ENCODE assay signal across 16 cellular contexts in genomic region chr21:42048870-42049577, GRCh38. TPM values are rescaled to one million over a fixed set of nuclear protein-coding genes. Genes with fewer than 3 reads are reported as not detected.
A peak's percentile ranks its signal among the peaks of the same experiment; 100 is the strongest.
DNase-seq lines count a peak whose midpoint lies in the region; ATAC-seq and TF ChIP-seq lines count a peak whose summit lies in the region.
"Had no signal": no experiment of that assay in that cellular context is flagged by ENCODE, and none has a peak within 500 bp of the region (broad histone marks: within the 10 kb centered on the region; RNA-seq: fewer than 3 reads in every experiment).

No MANE protein-coding gene starts in this region.

- no TSS peak for BruUV-seq in Caco-2 (replicated peaks; lab: Mats Ljungman, UMichigan)

- H3K4me2 ChIP-seq in neural progenitor cell (no peak overlapping the region), GM23338 (no peak overlapping the region)
- H3K4me2 ChIP-seq: A549 had no signal

- peak overlapping the region; percentile 75 for H3K27ac Mint-ChIP-seq in Caco-2 (ENCODE audit: unreplicated experiment)
- H3K27ac Mint-ChIP-seq in neural progenitor cell: peak overlapping the region; percentile 13
- H3K27ac Mint-ChIP-seq in GM23338: no peak overlapping the region
- H3K27ac Mint-ChIP-seq: H9 had no signal

- CTCF ChIA-PET in Caco-2 (lab: Charles Lee): no interaction called here

- H3F3A ChIP-seq in neural progenitor cell (ENCODE audit: low read depth): no peaks in the 10 kb centered on the region
- no peaks in the 10 kb centered on the region for H3F3A ChIP-seq in GM23338 (replicated peaks; ENCODE audit: low read depth)

- no peak overlapping the region for H3K9ac ChIP-seq in neural progenitor cell

- H2AFZ ChIP-seq in neural progenitor cell (replicated peaks) (no peak overlapping the region), GM23338 (no peak overlapping the region)

- H3K27ac ChIP-seq in adrenal gland: peak overlapping the region in 3 of 5 donors; percentile 61 to 88 (median 84)
- no peak overlapping the region for H3K27ac ChIP-seq in neural progenitor cell
- peak overlapping the region in 3 of 5 donors; percentile 48 to 60 (median 57) for H3K27ac ChIP-seq in stomach
- H3K27ac ChIP-seq in GM23338 (ENCODE audit: low read depth): no peak overlapping the region
- H3K27ac ChIP-seq: A549, HL-60 had no signal

- H3K4me3 ChIP-seq in Caco-2 (ENCODE audit: low read depth, low read length) (no peak overlapping the region), adrenal gland (no peak overlapping the region), neural progenitor cell (no peak overlapping the region), stomach (no peak overlapping the region), GM23338 (no peak overlapping the region)
- H3K4me3 ChIP-seq: A549 had no signal

- H3K4me3 Mint-ChIP-seq in Caco-2 (ENCODE audit: unreplicated experiment) (no peak overlapping the region), neural progenitor cell (no peak overlapping the region), GM23338 (no peak overlapping the region)
- H3K4me3 Mint-ChIP-seq: H9 had no signal

- no peak for TF ChIP-seq CTCF in Caco-2 (IDR thresholded peaks at IDR 0.05; ENCODE audit: insufficient read depth in 1 of 2, low read depth in 1 of 2, low read length in 1 of 2, severe bottlenecking in 1 of 2, unreplicated experiment in 1 of 2)
- TF ChIP-seq CTCF in adrenal gland (IDR thresholded peaks at IDR 0.05): no peak
- no peak for TF ChIP-seq CTCF in neural progenitor cell (IDR thresholded peaks at IDR 0.05)
- no peak for TF ChIP-seq CTCF in stomach (IDR thresholded peaks at IDR 0.05)
- TF ChIP-seq CTCF in GM23338 (conservative IDR thresholded peaks at IDR 0.05; ENCODE audit: low read depth in 2 of 2): no peak

- no peak for DNase-seq in Caco-2
- DNase-seq in adrenal gland: no peak
- no peak for DNase-seq in neural progenitor cell (ENCODE audit: low spot score)
- DNase-seq in stomach: no peak
- DNase-seq in activated CD4-positive, alpha-beta T cell treated with anti-CD3 and anti-CD28 coated beads for 1 hour: no peak
- no peak for DNase-seq in activated CD8-positive, alpha-beta memory T cell treated with anti-CD3 and anti-CD28 coated beads, Interleukin-2, amount 50 U/mL, for 4 hours
- DNase-seq in D341Med (ENCODE audit: low spot score): no peak
- DNase-seq in GM23338 (ENCODE audit: low spot score): no peak
- DNase-seq: H9; NCI-H1417 treated with DMSO at 0.1 percent for 48 hours; NCI-H2029; NCI-H2171; NCI-H446 treated with DMSO at 0.1 percent for 48 hours; NK-92 treated with Interleukin-12 subunit alpha and Interleukin-12 subunit beta, amount 100 ng/mL, for 24 hours had no signal

- H3K9me3 Mint-ChIP-seq in Caco-2 (ENCODE audit: unreplicated experiment) (no peaks in the 10 kb centered on the region), neural progenitor cell (peaks cover 5% of the 10 kb centered on the region), GM23338 (peaks cover 11% of the 10 kb centered on the region; the same call in 2 of the 3 replicates)

- H3K27me3 ChIP-seq in Caco-2 (replicated peaks; ENCODE audit: control insufficient read depth, insufficient read depth, low read length) (no peaks in the 10 kb centered on the region), adrenal gland (no peaks in the 10 kb centered on the region), neural progenitor cell (no peaks in the 10 kb centered on the region), stomach (no peaks in the 10 kb centered on the region), GM23338 (ENCODE audit: insufficient read depth) (no peaks in the 10 kb centered on the region)

- H3K9me3 ChIP-seq in Caco-2: no peaks in the 10 kb centered on the region
- no peaks in the 10 kb centered on the region for H3K9me3 ChIP-seq in adrenal gland (replicated peaks in 1 of 3)
- no peaks in the 10 kb centered on the region for H3K9me3 ChIP-seq in neural progenitor cell (ENCODE audit: low read depth)
- no peaks in the 10 kb centered on the region for H3K9me3 ChIP-seq in stomach
- H3K9me3 ChIP-seq: A549 had no signal

- no peak for TF ChIP-seq POLR2A in adrenal gland (IDR thresholded peaks at IDR 0.05)
- TF ChIP-seq POLR2A in stomach (IDR thresholded peaks at IDR 0.05): no peak

- WGBS in adrenal gland, 4 donors: 95 to 97% (median 95%) methylated on average over 7 to 10 of the region's 10 CpGs
- 94 to 97% (median 96%) methylated on average over 10 of the region's 10 CpGs for WGBS in stomach, 5 donors

- POLR2A ChIA-PET in Caco-2 (lab: Charles Lee): no interaction called here

- H3K4me1 Mint-ChIP-seq in Caco-2 (ENCODE audit: low read depth, unreplicated experiment): no peaks in the 10 kb centered on the region
- H3K4me1 Mint-ChIP-seq in neural progenitor cell: peaks cover 3% of the 10 kb centered on the region
- no peaks in the 10 kb centered on the region for H3K4me1 Mint-ChIP-seq in GM23338
- H3K4me1 Mint-ChIP-seq: H9 had no signal

- H4K20me1 ChIP-seq in neural progenitor cell (ENCODE audit: low read depth): no peaks in the 10 kb centered on the region
- H4K20me1 ChIP-seq in GM23338 (replicated peaks; ENCODE audit: insufficient read depth): no peaks in the 10 kb centered on the region

- H3K79me2 ChIP-seq in neural progenitor cell (ENCODE audit: low read depth) (no peaks in the 10 kb centered on the region), GM23338 (replicated peaks; ENCODE audit: insufficient read depth) (no peaks in the 10 kb centered on the region)

- intact Hi-C loops in Caco-2 (cut with micrococcal nuclease; ENCODE audit: unreplicated experiment) (no loop called here), adrenal gland (cut with DNase I) (no loop called here), stomach (cut with DNase I; ENCODE audit: low total_unique reads) (no loop called here)

- no peak for TF ChIP-seq EP300 in stomach (IDR thresholded peaks at IDR 0.05)

- H3K36me3 Mint-ChIP-seq in Caco-2 (ENCODE audit: insufficient read depth, unreplicated experiment) (peaks cover 4% of the 10 kb centered on the region), neural progenitor cell (no peaks in the 10 kb centered on the region), GM23338 (ENCODE audit: low read depth) (no peaks in the 10 kb centered on the region)

- no peak for ATAC-seq in GM23338
- ATAC-seq: A549 had no signal

- H3K4me1 ChIP-seq in Caco-2 (no peaks in the 10 kb centered on the region), adrenal gland (replicated peaks in 1 of 2) (peaks cover 5 to 12% of the 10 kb centered on the region in 2 donors), neural progenitor cell (no peaks in the 10 kb centered on the region), stomach (peaks cover 0 to 5% (median 0%) of the 10 kb centered on the region in 4 donors), GM23338 (ENCODE audit: insufficient read depth) (no peaks in the 10 kb centered on the region)
- H3K4me1 ChIP-seq: A549 had no signal

- H3K9me2 ChIP-seq in GM23338 (ENCODE audit: insufficient read depth): no peaks in the 10 kb centered on the region

- H3K36me3 ChIP-seq in Caco-2 (ENCODE audit: control insufficient read depth, insufficient read depth, low read length): no peaks in the 10 kb centered on the region
- no peaks in the 10 kb centered on the region for H3K36me3 ChIP-seq in adrenal gland (replicated peaks in 1 of 2)
- no peaks in the 10 kb centered on the region for H3K36me3 ChIP-seq in neural progenitor cell
- H3K36me3 ChIP-seq in stomach: no peaks in the 10 kb centered on the region
- no peaks in the 10 kb centered on the region for H3K36me3 ChIP-seq in GM23338 (ENCODE audit: insufficient read depth)

- H3K27me3 Mint-ChIP-seq in Caco-2 (ENCODE audit: insufficient read depth, unreplicated experiment) (no peaks in the 10 kb centered on the region), neural progenitor cell (ENCODE audit: insufficient read depth, low read depth) (peaks cover 8% of the 10 kb centered on the region), GM23338 (ENCODE audit: insufficient read depth, low read depth, poor library complexity) (no peaks in the 10 kb centered on the region)

TF ChIP-seq in GM23338, 12 proteins besides CTCF, POLR2A, EP300 and RAD21 (continues in another document):
- TF ChIP-seq EZH2phosphoT487 (IDR thresholded peaks at IDR 0.05; ENCODE audit: unreplicated experiment) (no peak), ZNF114 (CRISPR knock-in tag; IDR thresholded peaks at IDR 0.05) (no peak), CREB1 (CRISPR knock-in tag; IDR thresholded peaks at IDR 0.05; ENCODE audit: low read depth) (no peak), STAT1 (IDR thresholded peaks at IDR 0.05; ENCODE audit: unreplicated experiment) (no peak), EZH2 (IDR thresholded peaks at IDR 0.05; ENCODE audit: low read depth, unreplicated experiment) (no peak)

RNA-seq across cellular contexts. Expression of gene UMODL1, which starts 22.1 kb away (rescaled TPM):
- 0.20 and 0.21 TPM in 2 replicates for total RNA-seq in Caco-2 (2022)
- total RNA-seq in adrenal gland: under 1 TPM in 1 of 8 donors, not detected in 7; 0.10 TPM
- under 1 TPM in 1 of 3 donors, not detected in 2; 0.79 TPM for polyA plus RNA-seq in adrenal gland
- 0.09 TPM in 1 of 2 replicates, not detected in the other for total RNA-seq in neural progenitor cell (ENCODE audit: low replicate concordance)
- total RNA-seq in stomach: under 1 TPM in 1 of 5 donors, not detected in 4; under 0.01 TPM
- not detected for polyA plus RNA-seq in stomach
- not detected in 2 replicates for total RNA-seq in GM23338 (2014; rRNA removed; shearing (Covaris generic))
- 0.05 TPM in 1 of 2 replicates, not detected in the other for polyA plus RNA-seq in GM23338 (2016; fragmentation: Nextera tagmentation; extraction: Ambion mirVana)
- total RNA-seq: H9 had no signal
- polyA plus RNA-seq: A549 had no signal

RNA-seq across cellular contexts. Expression of gene ZBTB21, which starts 38.9 kb away (rescaled TPM):
- total RNA-seq in Caco-2 (2022) (21.4 and 23.3 TPM in 2 replicates), adrenal gland (10 to 100 TPM; 11.0 to 39.1 (median 22.5) TPM), neural progenitor cell (ENCODE audit: low replicate concordance) (24.2 and 25.3 TPM in 2 replicates), stomach (10 to 100 TPM in 2 of 5 donors, 1 to 10 TPM in 3; 4.3 to 18.7 (median 6.7) TPM)
- polyA plus RNA-seq in adrenal gland (10 to 100 TPM in 1 of 3 donors, 1 to 10 TPM in 2; 6.8 to 10.2 (median 7.6) TPM), stomach (1 to 10 TPM; 1.9 to 4.7 (median 2.4) TPM), GM23338 (2016; fragmentation: Nextera tagmentation; extraction: Ambion mirVana) (8.7 and 10.0 TPM in 2 replicates)
- total RNA-seq in GM23338 (2014; rRNA removed; shearing (Covaris generic)): 11.0 and 13.6 TPM in 2 replicates

Comparison
In these comparisons a context has a peak if more than half of its experiments do, and no peak if none do; other contexts are left out.
1. H3K27ac ChIP-seq: peak in adrenal gland (3 of 5) and stomach (3 of 5); none in neural progenitor cell (single experiment) and GM23338 (single experiment).